ENCODE assay signal across 11 cellular contexts in the genomic region with DNA sequence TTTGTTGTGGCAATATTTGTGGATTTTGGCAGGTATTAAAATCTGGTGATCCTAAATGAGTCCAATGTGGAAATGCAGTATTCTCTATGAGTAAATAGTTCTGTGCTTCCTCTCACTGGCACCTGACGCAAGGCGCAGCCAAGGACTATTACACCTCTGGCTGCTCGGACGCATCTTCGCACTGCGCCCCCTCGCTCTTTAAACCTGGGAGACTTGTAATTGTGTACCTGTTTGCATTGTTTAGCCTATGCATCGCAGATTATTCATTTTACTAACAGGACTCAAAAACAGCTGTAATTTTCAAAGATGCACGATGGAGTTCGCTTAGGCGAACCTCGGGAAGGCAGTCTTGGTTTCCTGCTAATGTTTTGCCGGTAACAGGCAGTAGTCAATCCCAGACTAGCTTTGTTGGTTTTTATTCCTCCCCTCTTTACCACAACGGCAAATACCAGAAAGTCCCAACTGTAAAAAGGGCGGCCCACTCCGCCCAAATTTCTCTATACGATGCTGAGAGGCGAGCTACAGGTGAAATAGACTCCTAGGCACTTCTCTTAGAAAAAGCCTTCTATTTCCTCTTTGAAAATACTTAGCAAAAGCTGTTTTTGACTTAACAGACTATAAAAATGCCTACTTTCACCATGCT.
DNase-seq lines count a peak whose midpoint lies in the region; ATAC-seq and TF ChIP-seq lines count a peak whose summit lies in the region.
"Had no signal": no experiment of that assay in that cellular context is flagged by ENCODE, and none has a peak within 500 bp of the region (broad histone marks: within the 10 kb centered on the region; RNA-seq: fewer than 3 reads in every experiment).

No MANE protein-coding gene starts in this region.

- H3K27ac Mint-ChIP-seq in activated T-helper 1 cell treated with anti-CD3 and anti-CD28 coated beads, Interleukin-12 subunit alpha, Interleukin-12 subunit beta, Interleukin-2, Interleukin-4 antibody, amounts not matched to agents 30 ng/mL and 10 ng/mL and 1 ng/mL, durations not matched to agents 14 hours and 24 hours and 36 hours: peak overlapping the region; percentile 94
- peak overlapping the region in 1 of 6 donors; percentile 40 for H3K27ac Mint-ChIP-seq in immature natural killer cell

- intact Hi-C loops in right cardiac atrium (cut with DNase I): no loop called here
- intact Hi-C loops in left ventricle myocardium superior (cut with micrococcal nuclease): no loop called here
- intact Hi-C loops in activated T-helper 1 cell treated with anti-CD3 and anti-CD28 coated beads, Interleukin-12 subunit alpha, Interleukin-12 subunit beta, Interleukin-2, Interleukin-4 antibody, amounts not matched to agents 30 ng/mL and 10 ng/mL and 1 ng/mL, durations not matched to agents 14 hours and 24 hours and 36 hours (cut with micrococcal nuclease): loop anchor here (1.0 kb wide), 2 partner anchors 96 to 109 kb away; no protein-coding TSS in a partner anchor
- intact Hi-C loops in testis (cut with DNase I; ENCODE audit: low total_unique reads): loop anchor here (5.0 kb wide), 1 partner anchor 46 kb away; no protein-coding TSS in a partner anchor
- intact Hi-C loops in heart right ventricle (cut with DNase I): loop anchor here in 5 of 10 donors (5.0 to 10.0 kb wide), 5 partner anchors 46 to 566 kb away; partner anchors contain the start of gene TRIM13 (in 4 of the 5)

- H3K36me3 ChIP-seq in testis (ENCODE audit: low read depth, missing control alignments): no peaks in the 10 kb centered on the region
- no peaks in the 10 kb centered on the region for H3K36me3 ChIP-seq in heart right ventricle

- H3K27me3 Mint-ChIP-seq in activated T-helper 1 cell treated with anti-CD3 and anti-CD28 coated beads, Interleukin-12 subunit alpha, Interleukin-12 subunit beta, Interleukin-2, Interleukin-4 antibody, amounts not matched to agents 30 ng/mL and 10 ng/mL and 1 ng/mL, durations not matched to agents 14 hours and 24 hours and 36 hours (ENCODE audit: insufficient read depth): peaks cover 25% of the 10 kb centered on the region
- peaks cover 44 to 73% (median 65%) of the 10 kb centered on the region in 3 donors for H3K27me3 Mint-ChIP-seq in immature natural killer cell (ENCODE audit: low read depth in 3 of 3)

- ATAC-seq in right cardiac atrium (no peak), left ventricle myocardium superior (no peak), GM19467 (IDR thresholded peaks at IDR 0.05; ENCODE audit: unreplicated experiment) (no peak), heart right ventricle (no peak)
- ATAC-seq: body of pancreas, left colon had no signal

- H3K27me3 ChIP-seq in right cardiac atrium (ENCODE audit: control insufficient read depth, insufficient read depth): no peaks in the 10 kb centered on the region
- H3K27me3 ChIP-seq in testis: peaks cover 5% of the 10 kb centered on the region
- H3K27me3 ChIP-seq in heart right ventricle: peaks cover 0 to 56% (median 34%) of the 10 kb centered on the region in 7 donors

- H3K4me1 ChIP-seq in right cardiac atrium (ENCODE audit: control insufficient read depth, insufficient read depth, low read length) (no peaks in the 10 kb centered on the region), testis (peaks cover 11% of the 10 kb centered on the region), heart right ventricle (peaks cover under 1 to 66% (median 39%) of the 10 kb centered on the region in 9 donors)

- H3K4me3 ChIP-seq in right cardiac atrium (ENCODE audit: low read length) (no peak overlapping the region), testis (peak overlapping the region; percentile 23 to 91), heart right ventricle (no peak overlapping the region)
- H3K4me3 ChIP-seq: body of pancreas had no signal

- H3K9me3 ChIP-seq in right cardiac atrium (ENCODE audit: control insufficient read depth, low read length): no peaks in the 10 kb centered on the region
- no peaks in the 10 kb centered on the region for H3K9me3 ChIP-seq in testis
- no peaks in the 10 kb centered on the region for H3K9me3 ChIP-seq in heart right ventricle
- H3K9me3 ChIP-seq: body of pancreas had no signal

- peaks cover 59% of the 10 kb centered on the region for H3K4me1 Mint-ChIP-seq in activated T-helper 1 cell treated with anti-CD3 and anti-CD28 coated beads, Interleukin-12 subunit alpha, Interleukin-12 subunit beta, Interleukin-2, Interleukin-4 antibody, amounts not matched to agents 30 ng/mL and 10 ng/mL and 1 ng/mL, durations not matched to agents 14 hours and 24 hours and 36 hours (ENCODE audit: low read depth)
- H3K4me1 Mint-ChIP-seq in immature natural killer cell: peaks cover 47 to 57% of the 10 kb centered on the region in 2 donors

- TF ChIP-seq POLR2A in testis (IDR thresholded peaks at IDR 0.05): no peak

- peaks cover 6% of the 10 kb centered on the region for H3K36me3 Mint-ChIP-seq in activated T-helper 1 cell treated with anti-CD3 and anti-CD28 coated beads, Interleukin-12 subunit alpha, Interleukin-12 subunit beta, Interleukin-2, Interleukin-4 antibody, amounts not matched to agents 30 ng/mL and 10 ng/mL and 1 ng/mL, durations not matched to agents 14 hours and 24 hours and 36 hours (ENCODE audit: low read depth)
- no peaks in the 10 kb centered on the region for H3K36me3 Mint-ChIP-seq in immature natural killer cell

- peaks cover 4% of the 10 kb centered on the region for H3K9me3 Mint-ChIP-seq in activated T-helper 1 cell treated with anti-CD3 and anti-CD28 coated beads, Interleukin-12 subunit alpha, Interleukin-12 subunit beta, Interleukin-2, Interleukin-4 antibody, amounts not matched to agents 30 ng/mL and 10 ng/mL and 1 ng/mL, durations not matched to agents 14 hours and 24 hours and 36 hours
- peaks cover 0 to 2% (median 0%) of the 10 kb centered on the region in 6 donors for H3K9me3 Mint-ChIP-seq in immature natural killer cell

- WGBS in right cardiac atrium: 83% methylated on average over 18 of the region's 18 CpGs
- 54 to 62% methylated on average over 18 of the region's 18 CpGs for WGBS in testis, 2 donors
- 90 to 94% methylated on average over 18 of the region's 18 CpGs for WGBS in heart right ventricle, 2 donors

- DNase-seq in right cardiac atrium (peak in 2 of 3 donors; percentile 29 to 38), left ventricle myocardium superior (no peak), immature natural killer cell (no peak), testis (no peak), NCI-H1694 (lab: John Stamatoyannopoulos, UW) (no peak), heart right ventricle (no peak)
- peak; percentile 47 for DNase-seq in activated T-helper 1 cell treated with anti-CD3 and anti-CD28 coated beads, Interleukin-12 subunit alpha, Interleukin-12 subunit beta, Interleukin-2, Interleukin-4 antibody, amounts not matched to agents 30 ng/mL and 10 ng/mL and 1 ng/mL, durations not matched to agents 14 hours and 24 hours and 36 hours (ENCODE audit: low spot score)
- DNase-seq: body of pancreas, NCI-H2081 treated with DMSO at 0.1 percent for 48 hours had no signal

- H3K27ac ChIP-seq in right cardiac atrium (ENCODE audit: low read length) (no peak overlapping the region), testis (no peak overlapping the region), heart right ventricle (no peak overlapping the region)
- H3K27ac ChIP-seq: body of pancreas had no signal

- peak overlapping the region; percentile 83 for H3K4me3 Mint-ChIP-seq in activated T-helper 1 cell treated with anti-CD3 and anti-CD28 coated beads, Interleukin-12 subunit alpha, Interleukin-12 subunit beta, Interleukin-2, Interleukin-4 antibody, amounts not matched to agents 30 ng/mL and 10 ng/mL and 1 ng/mL, durations not matched to agents 14 hours and 24 hours and 36 hours
- H3K4me3 Mint-ChIP-seq in immature natural killer cell: peak overlapping the region; percentile 17 to 90 (median 54)

- no peak for TF ChIP-seq CTCF in testis (IDR thresholded peaks at IDR 0.05)
- TF ChIP-seq CTCF in heart right ventricle (IDR thresholded peaks at IDR 0.05): no peak

Comparison
In these comparisons a context has a peak if more than half of its experiments do, and no peak if none do; other contexts are left out.
1. DNase-seq: peak in right cardiac atrium (2 of 3) and activated T-helper 1 cell treated with anti-CD3 and anti-CD28 coated beads, Interleukin-12 subunit alpha, Interleukin-12 subunit beta, Interleukin-2, Interleukin-4 antibody, amounts not matched to agents 30 ng/mL and 10 ng/mL and 1 ng/mL, durations not matched to agents 14 hours and 24 hours and 36 hours (single experiment); none in left ventricle myocardium superior (single experiment), immature natural killer cell (0 of 3), testis (single experiment), NCI-H1694 (single experiment) and heart right ventricle (0 of 2).
2. H3K4me3 ChIP-seq: peak in testis (2 of 2); none in right cardiac atrium (single experiment) and heart right ventricle (0 of 10).
3. intact Hi-C loops: an anchor here in activated T-helper 1 cell treated with anti-CD3 and anti-CD28 coated beads, Interleukin-12 subunit alpha, Interleukin-12 subunit beta, Interleukin-2, Interleukin-4 antibody, amounts not matched to agents 30 ng/mL and 10 ng/mL and 1 ng/mL, durations not matched to agents 14 hours and 24 hours and 36 hours (1.0 kb wide) and testis (5.0 kb wide); none called in right cardiac atrium and left ventricle myocardium superior.